9 cellular contexts compared by ENCODE assay signal in genomic region chr7:23347682-23348180, GRCh38. TPM values are rescaled to one million over a fixed set of nuclear protein-coding genes. Genes with fewer than 3 reads are reported as not detected.
DNase-seq lines count a peak whose midpoint lies in the region; ATAC-seq and TF ChIP-seq lines count a peak whose summit lies in the region.
"Had no signal": no experiment of that assay in that cellular context is flagged by ENCODE, and none has a peak within 500 bp of the region (broad histone marks: within the 10 kb centered on the region; RNA-seq: fewer than 3 reads in every experiment).

No MANE protein-coding gene starts in this region.

- ATAC-seq in mucosa of descending colon: no peak
- no peak for ATAC-seq in HG03565 (IDR thresholded peaks at IDR 0.05; ENCODE audit: unreplicated experiment)

- peaks cover 12% of the 10 kb centered on the region for H3K36me3 Mint-ChIP-seq in MCF 10A (ENCODE audit: insufficient read depth, unreplicated experiment)

- CTCF ChIA-PET in MCF 10A (lab: Yijun Ruan, JAX): interaction anchor here (0.7 to 3.2 kb wide), 7 partner anchors 10 to 199 kb away, joined by 3 to 21 read pairs (median 3); no protein-coding TSS in a partner anchor

- no peak for TF ChIP-seq POLR2A in breast epithelium (IDR thresholded peaks at IDR 0.05)

- H3K9me3 ChIP-seq in breast epithelium (no peaks in the 10 kb centered on the region), SK-N-MC (ENCODE audit: low read depth, low read length) (no peaks in the 10 kb centered on the region), mucosa of descending colon (no peaks in the 10 kb centered on the region)

- BruUV-seq in MCF 10A (replicated peaks; lab: Mats Ljungman, UMichigan): no TSS peak

- DNase-seq in MCF 10A (ENCODE audit: unreplicated experiment) (peak; percentile 83), breast epithelium (ENCODE audit: low spot score in 2 of 2) (no peak), SK-N-MC (ENCODE audit: low read depth, low spot score) (peak; percentile 88), fibroblast of the conjunctiva (ENCODE audit: low read depth) (peak; percentile 66), SHP77 (lab: John Stamatoyannopoulos, UW) (no peak), mucosa of descending colon (no peak)
- DNase-seq in stimulated activated CD4-positive, alpha-beta T cell treated with anti-CD3 and anti-CD28 coated beads, Interleukin-15, amount 100 ng/mL, for 24 hours: no peak
- DNase-seq: activated CD8-positive, alpha-beta memory T cell treated with anti-CD3 and anti-CD28 coated beads, Interleukin-2, amount 50 U/mL, for 48 hours had no signal

- no peak overlapping the region for H3K27ac ChIP-seq in breast epithelium
- H3K27ac ChIP-seq in SK-N-MC: peak overlapping the region; percentile 87

- TF ChIP-seq CTCF in MCF 10A (IDR thresholded peaks at IDR 0.05; ENCODE audit: unreplicated experiment): no peak
- TF ChIP-seq CTCF in breast epithelium (IDR thresholded peaks at IDR 0.05): no peak
- no peak for TF ChIP-seq CTCF in mucosa of descending colon (IDR thresholded peaks at IDR 0.05)

- no peaks in the 10 kb centered on the region for H3K9me3 Mint-ChIP-seq in MCF 10A (ENCODE audit: unreplicated experiment)

- intact Hi-C loops in MCF 10A (cut with micrococcal nuclease): no loop called here
- intact Hi-C loops in breast epithelium (cut with DNase I; ENCODE audit: low total_unique reads): no loop called here
- intact Hi-C loops in mucosa of descending colon (cut with DNase I, micrococcal nuclease): no loop called here

- peaks cover 0 to 3% of the 10 kb centered on the region in 2 donors for H3K27me3 ChIP-seq in breast epithelium

- H3K4me3 ChIP-seq in breast epithelium (no peak overlapping the region), SK-N-MC (peak overlapping the region; percentile 60), mucosa of descending colon (no peak overlapping the region)

- peaks cover 28% of the 10 kb centered on the region for H3K4me1 Mint-ChIP-seq in MCF 10A (ENCODE audit: insufficient read depth, unreplicated experiment)

- H3K27ac Mint-ChIP-seq in MCF 10A (ENCODE audit: low read depth, unreplicated experiment): peak overlapping the region; percentile 90

- H3K4me3 Mint-ChIP-seq in MCF 10A (ENCODE audit: unreplicated experiment): peak overlapping the region; percentile 68

- POLR2A ChIA-PET in MCF 10A (lab: Yijun Ruan, JAX): interaction anchor here (0.6 to 8.0 kb wide), 17 partner anchors 11 to 240 kb away, joined by 3 to 88 read pairs (median 4); partner anchors contain the start of genes MALSU1 and NUP42

- H3K36me3 ChIP-seq in breast epithelium (no peaks in the 10 kb centered on the region), SK-N-MC (ENCODE audit: insufficient read depth, low read length) (peaks cover 57% of the 10 kb centered on the region), mucosa of descending colon (ENCODE audit: low read depth) (no peaks in the 10 kb centered on the region)

- H3K4me1 ChIP-seq in breast epithelium (no peaks in the 10 kb centered on the region), mucosa of descending colon (ENCODE audit: low read depth) (no peaks in the 10 kb centered on the region)

- no peaks in the 10 kb centered on the region for H3K27me3 Mint-ChIP-seq in MCF 10A (ENCODE audit: insufficient read depth, unreplicated experiment)

- H3K9ac ChIP-seq in SK-N-MC (ENCODE audit: insufficient read length): no peak overlapping the region

RNA-seq across cellular contexts. Expression of gene MALSU1, which starts 48.6 kb away (rescaled TPM):
- 64.8 and 78.3 TPM in 2 replicates for total RNA-seq in MCF 10A (2022)
- 10 to 100 TPM; 40.3 to 48.4 (median 45.0) TPM for total RNA-seq in breast epithelium
- 10 to 100 TPM; 28.1 to 38.8 (median 37.2) TPM for total RNA-seq in mucosa of descending colon

Comparison
In these comparisons a context has a peak if more than half of its experiments do, and no peak if none do; other contexts are left out.
1. DNase-seq: peak in MCF 10A (single experiment), SK-N-MC (single experiment) and fibroblast of the conjunctiva (single experiment); none in breast epithelium (0 of 2), SHP77 (0 of 2), stimulated activated CD4-positive, alpha-beta T cell treated with anti-CD3 and anti-CD28 coated beads, Interleukin-15, amount 100 ng/mL, for 24 hours (single experiment) and mucosa of descending colon (0 of 3).